ENCODE assay signal across 28 cellular contexts in genomic region chr17:2372180-2372579, GRCh38.
"Had no signal": no experiment of that assay in that cellular context is flagged by ENCODE, and none has a peak within 500 bp of the region (broad histone marks: within the 10 kb centered on the region; RNA-seq: fewer than 3 reads in every experiment).

No MANE protein-coding gene starts in this region.

- H3K4me3 ChIP-seq: colonic mucosa, esophagus squamous epithelium, gastroesophageal sphincter had no signal

- H3K27me3 ChIP-seq: brain microvascular endothelial cell, colonic mucosa, esophagus squamous epithelium, gastroesophageal sphincter had no signal

- H3K4me1 Mint-ChIP-seq: activated B cell treated with CpG ODN at 0.5 μM for 24 hours; activated T-helper 17 cell treated with anti-CD3 and anti-CD28 coated beads, Interleukin-2, amount 50 U/mL, for 72 hours; T-helper 17 cell had no signal

- H3K27ac Mint-ChIP-seq: activated B cell treated with CpG ODN at 0.5 μM for 24 hours; activated CD8-positive, alpha-beta T cell treated with anti-CD3 and anti-CD28 coated beads for 36 hours; activated naive CD8-positive, alpha-beta T cell; activated T-helper 17 cell treated with anti-CD3 and anti-CD28 coated beads, Interleukin-2, amount 50 U/mL, for 72 hours; T-helper 17 cell; T-helper 2 cell treated with Interferon-gamma antibody and Interleukin-4, amounts not matched to agents 5 μg/mL and 100 μg/mL, for 36 hours had no signal

- DNase-seq: activated B cell treated with CpG ODN at 0.5 μM for 24 hours; activated CD4-positive, alpha-beta T cell treated with anti-CD3 and anti-CD28 coated beads for 48 hours; activated CD4-positive, alpha-beta T cell treated with anti-CD3 and anti-CD28 coated beads, Interleukin-2, amount 50 U/mL, for 1 hour; activated CD4-positive, alpha-beta T cell treated with anti-CD3 and anti-CD28 coated beads, Interleukin-2, amount 50 U/mL, for 48 hours; activated CD8-positive, alpha-beta memory T cell treated with anti-CD3 and anti-CD28 coated beads for 24 hours; activated CD8-positive, alpha-beta T cell treated with anti-CD3 and anti-CD28 coated beads for 36 hours; activated effector memory CD4-positive, alpha-beta T cell treated with Interleukin-2 at 50 U/mL for 16 hours; activated gamma-delta T cell treated with Interleukin-2 at 50 U/mL for 16 hours; activated naive CD4-positive, alpha-beta T cell treated with anti-CD3 and anti-CD28 coated beads, Interleukin-2, amount 50 U/mL, for 16 hours; activated naive CD4-positive, alpha-beta T cell treated with Interleukin-2 at 50 U/mL for 16 hours; activated T-cell treated with anti-CD3 and anti-CD28 coated beads, Interleukin-2, amount 50 U/mL, for 4 hours; amniotic stem cell; anterior cingulate cortex; brain microvascular endothelial cell; colonic mucosa; effector CD8-positive, alpha-beta T cell; esophagus squamous epithelium; foreskin melanocyte; SW 1271; T-helper 1 cell; T-helper 17 cell; T1000; WERI-Rb-1 had no signal

- H3K36me3 ChIP-seq: colonic mucosa had no signal

- H3K9me3 ChIP-seq: colonic mucosa, esophagus squamous epithelium, gastroesophageal sphincter had no signal

- H3K4me3 Mint-ChIP-seq: activated B cell treated with CpG ODN at 0.5 μM for 24 hours; activated CD8-positive, alpha-beta T cell treated with anti-CD3 and anti-CD28 coated beads for 36 hours; activated naive CD8-positive, alpha-beta T cell; activated T-cell treated with anti-CD3 and anti-CD28 coated beads, Interleukin-2, amount 50 U/mL, for 4 hours; activated T-helper 17 cell treated with anti-CD3 and anti-CD28 coated beads, Interleukin-2, amount 50 U/mL, for 72 hours; T-helper 17 cell; T-helper 2 cell treated with Interferon-gamma antibody and Interleukin-4, amounts not matched to agents 5 μg/mL and 100 μg/mL, for 36 hours had no signal

- H3K27me3 Mint-ChIP-seq: activated B cell treated with CpG ODN at 0.5 μM for 24 hours; activated CD8-positive, alpha-beta T cell treated with anti-CD3 and anti-CD28 coated beads for 36 hours; activated naive CD8-positive, alpha-beta T cell; activated T-helper 17 cell treated with anti-CD3 and anti-CD28 coated beads, Interleukin-2, amount 50 U/mL, for 72 hours; T-helper 17 cell had no signal

- H3K27ac ChIP-seq: brain microvascular endothelial cell, colonic mucosa, epithelial cell of prostate, esophagus squamous epithelium, gastroesophageal sphincter, WERI-Rb-1 had no signal

- H3K9me3 Mint-ChIP-seq: activated B cell treated with CpG ODN at 0.5 μM for 24 hours; activated CD8-positive, alpha-beta T cell treated with anti-CD3 and anti-CD28 coated beads for 36 hours; activated T-cell treated with anti-CD3 and anti-CD28 coated beads, Interleukin-2, amount 50 U/mL, for 4 hours; activated T-helper 17 cell treated with anti-CD3 and anti-CD28 coated beads, Interleukin-2, amount 50 U/mL, for 72 hours; T-helper 2 cell treated with Interferon-gamma antibody and Interleukin-4, amounts not matched to agents 5 μg/mL and 100 μg/mL, for 36 hours had no signal

- H3K36me3 Mint-ChIP-seq: activated naive CD8-positive, alpha-beta T cell had no signal

- H3K4me1 ChIP-seq: colonic mucosa had no signal
